In genomic region chr17:70078549-70078948, GRCh38 we compare ENCODE assay signal across 1 cellular context.
TF ChIP-seq lines count a peak whose summit lies in the region.

No MANE protein-coding gene starts in this region.

TF ChIP-seq in SK-N-SH treated with all-trans-retinoic acid at 6 μM for 48 hours, 23 proteins besides CTCF, POLR2A, EP300 and RAD21 (continued from another document):
- TF ChIP-seq POU6F1 (CRISPR knock-in tag; IDR thresholded peaks at IDR 0.05; ENCODE audit: borderline replicate concordance, low read depth) (no peak), OSR1 (CRISPR knock-in tag; IDR thresholded peaks at IDR 0.05) (no peak)
